Comparison of ENCODE assay signal across 3 cellular contexts in the genomic region with DNA sequence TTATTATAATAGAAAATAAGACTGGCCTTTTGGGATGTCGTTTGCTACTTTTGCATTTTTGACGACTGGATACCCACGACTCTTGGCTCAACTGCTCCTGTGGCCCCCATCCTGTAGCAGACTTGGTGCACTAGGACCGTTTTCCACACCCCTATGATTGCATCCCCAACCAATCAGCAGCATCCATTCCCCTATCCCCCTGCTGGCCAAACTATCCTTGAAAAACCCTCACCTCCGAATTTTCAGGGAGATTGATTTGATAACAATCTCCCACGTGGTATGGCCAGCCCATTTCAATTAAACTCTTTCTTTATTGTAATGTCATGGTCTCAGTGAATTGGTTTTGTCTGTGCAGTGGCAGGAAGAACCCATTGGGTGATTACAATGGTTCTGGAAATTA.
TF ChIP-seq lines count a peak whose summit lies in the region.

No MANE protein-coding gene starts in this region.

TF ChIP-seq in SK-N-SH, 30 proteins besides CTCF, POLR2A, EP300 and RAD21 (continued from another document and continues in another):
- TF ChIP-seq NRF1 (IDR thresholded peaks at IDR 0.05; ENCODE audit: low read depth, low read length) (no peak), SIN3A (IDR thresholded peaks at IDR 0.05; ENCODE audit: borderline replicate concordance, low read depth, low read length) (no peak), JUND (IDR thresholded peaks at IDR 0.05) (no peak), CHD2 (IDR thresholded peaks at IDR 0.05; ENCODE audit: low read length, partially characterized antibody) (no peak), NFIC (IDR thresholded peaks at IDR 0.05; ENCODE audit: borderline replicate concordance) (no peak), MXI1 (IDR thresholded peaks at IDR 0.05; ENCODE audit: low read depth, low read length) (no peak), POLR2AphosphoS5 (IDR thresholded peaks at IDR 0.05; ENCODE audit: low read depth, low read length) (no peak), FOSL2 (IDR thresholded peaks at IDR 0.05; ENCODE audit: borderline replicate concordance, low read depth) (no peak), SMC3 (IDR thresholded peaks at IDR 0.05; ENCODE audit: low read depth, low read length) (no peak), TAF1 (IDR thresholded peaks at IDR 0.05; ENCODE audit: borderline replicate concordance, low read depth, low read length) (no peak), RFX5 (IDR thresholded peaks at IDR 0.05; ENCODE audit: low read length) (no peak), RCOR1 (IDR thresholded peaks at IDR 0.05; ENCODE audit: low read length) (no peak)
- TF ChIP-seq, protein P1, sequence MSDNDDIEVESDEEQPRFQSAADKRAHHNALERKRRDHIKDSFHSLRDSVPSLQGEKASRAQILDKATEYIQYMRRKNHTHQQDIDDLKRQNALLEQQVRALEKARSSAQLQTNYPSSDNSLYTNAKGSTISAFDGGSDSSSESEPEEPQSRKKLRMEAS (IDR thresholded peaks at IDR 0.05; ENCODE audit: low read depth): no peak
- TF ChIP-seq, protein P2, sequence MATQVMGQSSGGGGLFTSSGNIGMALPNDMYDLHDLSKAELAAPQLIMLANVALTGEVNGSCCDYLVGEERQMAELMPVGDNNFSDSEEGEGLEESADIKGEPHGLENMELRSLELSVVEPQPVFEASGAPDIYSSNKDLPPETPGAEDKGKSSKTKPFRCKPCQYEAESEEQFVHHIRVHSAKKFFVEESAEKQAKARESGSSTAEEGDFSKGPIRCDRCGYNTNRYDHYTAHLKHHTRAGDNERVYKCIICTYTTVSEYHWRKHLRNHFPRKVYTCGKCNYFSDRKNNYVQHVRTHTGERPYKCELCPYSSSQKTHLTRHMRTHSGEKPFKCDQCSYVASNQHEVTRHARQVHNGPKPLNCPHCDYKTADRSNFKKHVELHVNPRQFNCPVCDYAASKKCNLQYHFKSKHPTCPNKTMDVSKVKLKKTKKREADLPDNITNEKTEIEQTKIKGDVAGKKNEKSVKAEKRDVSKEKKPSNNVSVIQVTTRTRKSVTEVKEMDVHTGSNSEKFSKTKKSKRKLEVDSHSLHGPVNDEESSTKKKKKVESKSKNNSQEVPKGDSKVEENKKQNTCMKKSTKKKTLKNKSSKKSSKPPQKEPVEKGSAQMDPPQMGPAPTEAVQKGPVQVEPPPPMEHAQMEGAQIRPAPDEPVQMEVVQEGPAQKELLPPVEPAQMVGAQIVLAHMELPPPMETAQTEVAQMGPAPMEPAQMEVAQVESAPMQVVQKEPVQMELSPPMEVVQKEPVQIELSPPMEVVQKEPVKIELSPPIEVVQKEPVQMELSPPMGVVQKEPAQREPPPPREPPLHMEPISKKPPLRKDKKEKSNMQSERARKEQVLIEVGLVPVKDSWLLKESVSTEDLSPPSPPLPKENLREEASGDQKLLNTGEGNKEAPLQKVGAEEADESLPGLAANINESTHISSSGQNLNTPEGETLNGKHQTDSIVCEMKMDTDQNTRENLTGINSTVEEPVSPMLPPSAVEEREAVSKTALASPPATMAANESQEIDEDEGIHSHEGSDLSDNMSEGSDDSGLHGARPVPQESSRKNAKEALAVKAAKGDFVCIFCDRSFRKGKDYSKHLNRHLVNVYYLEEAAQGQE (IDR thresholded peaks at IDR 0.05; ENCODE audit: low read depth, low read length): no peak
- TF ChIP-seq, protein P3, sequence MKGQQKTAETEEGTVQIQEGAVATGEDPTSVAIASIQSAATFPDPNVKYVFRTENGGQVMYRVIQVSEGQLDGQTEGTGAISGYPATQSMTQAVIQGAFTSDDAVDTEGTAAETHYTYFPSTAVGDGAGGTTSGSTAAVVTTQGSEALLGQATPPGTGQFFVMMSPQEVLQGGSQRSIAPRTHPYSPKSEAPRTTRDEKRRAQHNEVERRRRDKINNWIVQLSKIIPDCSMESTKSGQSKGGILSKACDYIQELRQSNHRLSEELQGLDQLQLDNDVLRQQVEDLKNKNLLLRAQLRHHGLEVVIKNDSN (IDR thresholded peaks at IDR 0.05; ENCODE audit: borderline replicate concordance, low read depth): no peak
- TF ChIP-seq, protein P4, sequence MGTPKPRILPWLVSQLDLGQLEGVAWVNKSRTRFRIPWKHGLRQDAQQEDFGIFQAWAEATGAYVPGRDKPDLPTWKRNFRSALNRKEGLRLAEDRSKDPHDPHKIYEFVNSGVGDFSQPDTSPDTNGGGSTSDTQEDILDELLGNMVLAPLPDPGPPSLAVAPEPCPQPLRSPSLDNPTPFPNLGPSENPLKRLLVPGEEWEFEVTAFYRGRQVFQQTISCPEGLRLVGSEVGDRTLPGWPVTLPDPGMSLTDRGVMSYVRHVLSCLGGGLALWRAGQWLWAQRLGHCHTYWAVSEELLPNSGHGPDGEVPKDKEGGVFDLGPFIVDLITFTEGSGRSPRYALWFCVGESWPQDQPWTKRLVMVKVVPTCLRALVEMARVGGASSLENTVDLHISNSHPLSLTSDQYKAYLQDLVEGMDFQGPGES (IDR thresholded peaks at IDR 0.05; ENCODE audit: low read depth, low read length): no peak

TF ChIP-seq in SK-N-SH treated with all-trans-retinoic acid at 6 μM for 48 hours, 23 proteins besides CTCF, POLR2A, EP300 and RAD21:
- TF ChIP-seq, protein P5, sequence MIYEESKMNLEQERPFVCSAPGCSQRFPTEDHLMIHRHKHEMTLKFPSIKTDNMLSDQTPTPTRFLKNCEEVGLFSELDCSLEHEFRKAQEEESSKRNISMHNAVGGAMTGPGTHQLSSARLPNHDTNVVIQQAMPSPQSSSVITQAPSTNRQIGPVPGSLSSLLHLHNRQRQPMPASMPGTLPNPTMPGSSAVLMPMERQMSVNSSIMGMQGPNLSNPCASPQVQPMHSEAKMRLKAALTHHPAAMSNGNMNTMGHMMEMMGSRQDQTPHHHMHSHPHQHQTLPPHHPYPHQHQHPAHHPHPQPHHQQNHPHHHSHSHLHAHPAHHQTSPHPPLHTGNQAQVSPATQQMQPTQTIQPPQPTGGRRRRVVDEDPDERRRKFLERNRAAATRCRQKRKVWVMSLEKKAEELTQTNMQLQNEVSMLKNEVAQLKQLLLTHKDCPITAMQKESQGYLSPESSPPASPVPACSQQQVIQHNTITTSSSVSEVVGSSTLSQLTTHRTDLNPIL (CRISPR knock-in tag; IDR thresholded peaks at IDR 0.05; ENCODE audit: low read depth): no peak
- TF ChIP-seq OSR1 (CRISPR knock-in tag; IDR thresholded peaks at IDR 0.05) (no peak), TOX (CRISPR knock-in tag; IDR thresholded peaks at IDR 0.05; ENCODE audit: borderline replicate concordance) (no peak), ZFP30 (CRISPR knock-in tag; IDR thresholded peaks at IDR 0.05) (no peak), TCF4 (CRISPR knock-in tag; IDR thresholded peaks at IDR 0.05; ENCODE audit: borderline replicate concordance) (no peak)
- TF ChIP-seq, protein P6, sequence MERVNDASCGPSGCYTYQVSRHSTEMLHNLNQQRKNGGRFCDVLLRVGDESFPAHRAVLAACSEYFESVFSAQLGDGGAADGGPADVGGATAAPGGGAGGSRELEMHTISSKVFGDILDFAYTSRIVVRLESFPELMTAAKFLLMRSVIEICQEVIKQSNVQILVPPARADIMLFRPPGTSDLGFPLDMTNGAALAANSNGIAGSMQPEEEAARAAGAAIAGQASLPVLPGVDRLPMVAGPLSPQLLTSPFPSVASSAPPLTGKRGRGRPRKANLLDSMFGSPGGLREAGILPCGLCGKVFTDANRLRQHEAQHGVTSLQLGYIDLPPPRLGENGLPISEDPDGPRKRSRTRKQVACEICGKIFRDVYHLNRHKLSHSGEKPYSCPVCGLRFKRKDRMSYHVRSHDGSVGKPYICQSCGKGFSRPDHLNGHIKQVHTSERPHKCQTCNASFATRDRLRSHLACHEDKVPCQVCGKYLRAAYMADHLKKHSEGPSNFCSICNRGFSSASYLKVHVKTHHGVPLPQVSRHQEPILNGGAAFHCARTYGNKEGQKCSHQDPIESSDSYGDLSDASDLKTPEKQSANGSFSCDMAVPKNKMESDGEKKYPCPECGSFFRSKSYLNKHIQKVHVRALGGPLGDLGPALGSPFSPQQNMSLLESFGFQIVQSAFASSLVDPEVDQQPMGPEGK (CRISPR knock-in tag; IDR thresholded peaks at IDR 0.05; ENCODE audit: borderline replicate concordance): no peak

TF ChIP-seq in WTC11, 78 proteins besides CTCF, POLR2A, EP300 and RAD21 (continued from another document):
- TF ChIP-seq, protein P7, sequence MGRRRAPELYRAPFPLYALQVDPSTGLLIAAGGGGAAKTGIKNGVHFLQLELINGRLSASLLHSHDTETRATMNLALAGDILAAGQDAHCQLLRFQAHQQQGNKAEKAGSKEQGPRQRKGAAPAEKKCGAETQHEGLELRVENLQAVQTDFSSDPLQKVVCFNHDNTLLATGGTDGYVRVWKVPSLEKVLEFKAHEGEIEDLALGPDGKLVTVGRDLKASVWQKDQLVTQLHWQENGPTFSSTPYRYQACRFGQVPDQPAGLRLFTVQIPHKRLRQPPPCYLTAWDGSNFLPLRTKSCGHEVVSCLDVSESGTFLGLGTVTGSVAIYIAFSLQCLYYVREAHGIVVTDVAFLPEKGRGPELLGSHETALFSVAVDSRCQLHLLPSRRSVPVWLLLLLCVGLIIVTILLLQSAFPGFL (CRISPR knock-in tag; IDR thresholded peaks at IDR 0.05; ENCODE audit: borderline replicate concordance): no peak
- TF ChIP-seq OVOL2 (CRISPR knock-in tag; IDR thresholded peaks at IDR 0.05; ENCODE audit: borderline replicate concordance) (no peak), TEAD1 (CRISPR knock-in tag; IDR thresholded peaks at IDR 0.05) (no peak), TEAD4 (CRISPR knock-in tag; IDR thresholded peaks at IDR 0.05) (no peak), NFE2L1 (CRISPR knock-in tag; IDR thresholded peaks at IDR 0.05) (no peak), ZNF138 (CRISPR knock-in tag; conservative IDR thresholded peaks at IDR 0.05) (no peak)
